In genomic region chr5:87302061-87302460, GRCh38 we compare ENCODE assay signal across 17 cellular contexts. TPM values are rescaled to one million over a fixed set of nuclear protein-coding genes. Genes with fewer than 3 reads are reported as not detected.
DNase-seq lines count a peak whose midpoint lies in the region; ATAC-seq and TF ChIP-seq lines count a peak whose summit lies in the region.
"Had no signal": no experiment of that assay in that cellular context is flagged by ENCODE, and none has a peak within 500 bp of the region (broad histone marks: within the 10 kb centered on the region; RNA-seq: fewer than 3 reads in every experiment).

No MANE protein-coding gene starts in this region.

- TF ChIP-seq CTCF in colonic mucosa (IDR thresholded peaks at IDR 0.05) = no peak
- TF ChIP-seq CTCF in MM.1S (IDR thresholded peaks at IDR 0.05; ENCODE audit: low read length) = no peak

- H3K9me2 ChIP-seq in MM.1S (replicated peaks; ENCODE audit: insufficient read depth, low read length) = no peaks in the 10 kb centered on the region
- H3K9me2 ChIP-seq: SK-N-SH had no signal

- DNase-seq in activated T-cell treated with anti-CD3 and anti-CD28 coated beads, Interleukin-2, amount 50 U/mL, for 24 hours = no peak
- no peak for DNase-seq in activated T-cell treated with anti-CD3 and anti-CD28 coated beads, Interleukin-2, amount 50 U/mL, for 4 hours
- DNase-seq in SJCRH30 (no peak), fibroblast of gingiva (ENCODE audit: low read depth) (peak; percentile 20), colonic mucosa (no peak), iPS-NIHi11 (ENCODE audit: low spot score) (no peak), MM.1S (no peak)
- DNase-seq: 8988T; activated naive CD4-positive, alpha-beta T cell; KG1; SK-N-SH; stimulated activated CD4-positive, alpha-beta T cell treated with anti-CD3 and anti-CD28 coated beads, Interleukin-12 subunit alpha, Interleukin-12 subunit beta, amount 100 ng/mL, for 4 hours had no signal

- no peak overlapping the region for H3K4me3 Mint-ChIP-seq in activated T-cell treated with anti-CD3 and anti-CD28 coated beads, Interleukin-2, amount 50 U/mL, for 24 hours
- H3K4me3 Mint-ChIP-seq in activated T-cell treated with anti-CD3 and anti-CD28 coated beads, Interleukin-2, amount 50 U/mL, for 4 hours = no peak overlapping the region
- H3K4me3 Mint-ChIP-seq: central memory CD8-positive, alpha-beta T cell had no signal

- H3K4me1 ChIP-seq in SJCRH30 (peaks cover 44% of the 10 kb centered on the region), skeletal muscle satellite cell (ENCODE audit: control insufficient read depth, insufficient read depth, low read length) (peaks cover 55% of the 10 kb centered on the region), colonic mucosa (no peaks in the 10 kb centered on the region), MM.1S (ENCODE audit: low read length) (peaks cover 6% of the 10 kb centered on the region)

- no peaks in the 10 kb centered on the region for H3K27me3 Mint-ChIP-seq in activated T-cell treated with anti-CD3 and anti-CD28 coated beads, Interleukin-2, amount 50 U/mL, for 24 hours
- no peaks in the 10 kb centered on the region for H3K27me3 Mint-ChIP-seq in activated T-cell treated with anti-CD3 and anti-CD28 coated beads, Interleukin-2, amount 50 U/mL, for 4 hours (ENCODE audit: low read depth)
- H3K27me3 Mint-ChIP-seq: central memory CD8-positive, alpha-beta T cell; progenitor cell of endocrine pancreas had no signal

- H3K4me3 ChIP-seq in SJCRH30 (no peak overlapping the region), skeletal muscle satellite cell (ENCODE audit: low read length) (no peak overlapping the region), colonic mucosa (no peak overlapping the region), MM.1S (ENCODE audit: low read length) (no peak overlapping the region)
- H3K4me3 ChIP-seq: hepatocyte had no signal

- peak overlapping the region; percentile 34 for H3K4me2 ChIP-seq in skeletal muscle satellite cell (ENCODE audit: low read length)
- H3K4me2 ChIP-seq in MM.1S (ENCODE audit: low read depth, low read length) = no peak overlapping the region
- H3K4me2 ChIP-seq: hepatocyte, SK-N-SH had no signal

- peaks cover 46% of the 10 kb centered on the region for H3K36me3 Mint-ChIP-seq in activated T-cell treated with anti-CD3 and anti-CD28 coated beads, Interleukin-2, amount 50 U/mL, for 24 hours (ENCODE audit: low read depth)
- H3K36me3 Mint-ChIP-seq in activated T-cell treated with anti-CD3 and anti-CD28 coated beads, Interleukin-2, amount 50 U/mL, for 4 hours (ENCODE audit: insufficient read depth) = peaks cover 33% of the 10 kb centered on the region

- H3K9me3 ChIP-seq in SJCRH30 (replicated peaks) (no peaks in the 10 kb centered on the region), skeletal muscle satellite cell (replicated peaks; ENCODE audit: low read length) (no peaks in the 10 kb centered on the region), colonic mucosa (no peaks in the 10 kb centered on the region), MM.1S (replicated peaks; ENCODE audit: insufficient read depth, low read length) (no peaks in the 10 kb centered on the region)
- H3K9me3 ChIP-seq: SK-N-SH had no signal

- H4K20me1 ChIP-seq in MM.1S (ENCODE audit: insufficient read depth, low read length) = peaks cover 2% of the 10 kb centered on the region; the same call in 1 of the 2 replicates

- H3K9ac ChIP-seq in skeletal muscle satellite cell (ENCODE audit: low read depth, low read length) = no peak overlapping the region
- H3K9ac ChIP-seq in colonic mucosa (ENCODE audit: low read depth in 2 of 2, low read length in 2 of 2) = no peak overlapping the region
- no peak overlapping the region for H3K9ac ChIP-seq in MM.1S (ENCODE audit: low read length)
- H3K9ac ChIP-seq: SK-N-SH had no signal

- intact Hi-C loops in colonic mucosa (cut with DNase I) = no loop called here

- peaks cover 68% of the 10 kb centered on the region for H3K4me1 Mint-ChIP-seq in activated T-cell treated with anti-CD3 and anti-CD28 coated beads, Interleukin-2, amount 50 U/mL, for 24 hours (ENCODE audit: low read depth)
- H3K4me1 Mint-ChIP-seq in activated T-cell treated with anti-CD3 and anti-CD28 coated beads, Interleukin-2, amount 50 U/mL, for 4 hours (ENCODE audit: low read depth) = peaks cover 66% of the 10 kb centered on the region

- H3K27me3 ChIP-seq in SJCRH30 (no peaks in the 10 kb centered on the region), skeletal muscle satellite cell (ENCODE audit: control insufficient read depth, insufficient read depth, low read length) (no peaks in the 10 kb centered on the region), colonic mucosa (no peaks in the 10 kb centered on the region), MM.1S (replicated peaks; ENCODE audit: insufficient read depth, low read length) (no peaks in the 10 kb centered on the region)
- H3K27me3 ChIP-seq: hepatocyte had no signal

- peaks cover 23% of the 10 kb centered on the region for H3K36me3 ChIP-seq in SJCRH30
- peaks cover 20% of the 10 kb centered on the region for H3K36me3 ChIP-seq in skeletal muscle satellite cell (ENCODE audit: insufficient read depth, low read length)
- H3K36me3 ChIP-seq in colonic mucosa = no peaks in the 10 kb centered on the region
- peaks cover 11% of the 10 kb centered on the region; the same call in 1 of the 2 replicates for H3K36me3 ChIP-seq in MM.1S (replicated peaks; ENCODE audit: insufficient read depth, low read length)

- peaks cover 8% of the 10 kb centered on the region for H3K9me3 Mint-ChIP-seq in activated T-cell treated with anti-CD3 and anti-CD28 coated beads, Interleukin-2, amount 50 U/mL, for 24 hours
- H3K9me3 Mint-ChIP-seq in activated T-cell treated with anti-CD3 and anti-CD28 coated beads, Interleukin-2, amount 50 U/mL, for 4 hours = peaks cover 7% of the 10 kb centered on the region

- H3K27ac ChIP-seq in SJCRH30 (peak overlapping the region; percentile 93), colonic mucosa (no peak overlapping the region), MM.1S (ENCODE audit: low read length) (no peak overlapping the region)
- H3K27ac ChIP-seq: hepatocyte had no signal

- peaks cover 2% of the 10 kb centered on the region; the same call in 1 of the 2 replicates for H3F3A ChIP-seq in MM.1S (ENCODE audit: insufficient read depth, low read length)

- no peak for ATAC-seq in activated T-cell treated with anti-CD3 and anti-CD28 coated beads, Interleukin-2, amount 50 U/mL, for 4 hours
- ATAC-seq: left lobe of liver had no signal

- H3K79me2 ChIP-seq in MM.1S (ENCODE audit: low read length) = peaks cover 92% of the 10 kb centered on the region

- no peak overlapping the region for H2AFZ ChIP-seq in MM.1S (ENCODE audit: low read length)
- H2AFZ ChIP-seq: hepatocyte had no signal

- peak overlapping the region; percentile 34 for H3K27ac Mint-ChIP-seq in activated T-cell treated with anti-CD3 and anti-CD28 coated beads, Interleukin-2, amount 50 U/mL, for 24 hours
- H3K27ac Mint-ChIP-seq: progenitor cell of endocrine pancreas had no signal

RNA-seq across cellular contexts. Expression of gene RASA1, which starts 34.4 kb away (rescaled TPM):
- 10 to 100 TPM; 17.7 to 19.6 (median 19.1) TPM for total RNA-seq in activated T-cell treated with anti-CD3 and anti-CD28 coated beads, Interleukin-2, amount 50 U/mL, for 4 hours
- 52.0 and 59.7 TPM in 2 replicates for total RNA-seq in SJCRH30 (2014; rRNA removed; shearing (Covaris generic))
- 27.6 and 29.3 TPM in 2 replicates for total RNA-seq in skeletal muscle satellite cell (2012; rRNA removed)
- total RNA-seq in colonic mucosa = 10 to 100 TPM; 24.1 to 28.8 TPM
